ENCODE assay signal across 8 cellular contexts in genomic region chr1:42529724-42530161, GRCh38.
DNase-seq lines count a peak whose midpoint lies in the region; ATAC-seq lines count a peak whose summit lies in the region.

No MANE protein-coding gene starts in this region.

- DNase-seq in activated naive CD8-positive, alpha-beta T cell treated with anti-CD3 and anti-CD28 coated beads, Interleukin-2, amount 50 U/mL, for 24 hours, result peak; percentile 5
- DNase-seq in memory B cell (ENCODE audit: low spot score in 2 of 2), result no peak
- no peak for DNase-seq in NCI-H2196 (lab: John Stamatoyannopoulos, UW; ENCODE audit: unreplicated experiment)
- no peak for DNase-seq in NCI-H82 (lab: John Stamatoyannopoulos, UW)

- H3K4me1 Mint-ChIP-seq in IgD-negative memory B cell (peaks cover 0 to 10% (median 7%) of the 10 kb centered on the region in 3 donors), memory B cell (peaks cover 13% of the 10 kb centered on the region)
- H3K4me1 Mint-ChIP-seq in activated naive CD8-positive, alpha-beta T cell treated with anti-CD3 and anti-CD28 coated beads, Interleukin-2, amount 50 U/mL, for 24 hours, result peaks cover 8% of the 10 kb centered on the region

- peak overlapping the region in 3 of 10 experiments; percentile 0 to 23 (median 9); a peak in 2 of 20 replicates for H3K4me3 ChIP-seq in BLaER1 treated with 17β-estradiol and CSF1 and Interleukin-3, amounts not matched to agents 10 nM and 100 nM

- H3K4me3 Mint-ChIP-seq in IgD-negative memory B cell, result peak overlapping the region in 3 of 4 donors; percentile 54 to 88 (median 55)
- peak overlapping the region; percentile 59 for H3K4me3 Mint-ChIP-seq in activated naive CD8-positive, alpha-beta T cell treated with anti-CD3 and anti-CD28 coated beads, Interleukin-2, amount 50 U/mL, for 24 hours
- peak overlapping the region; percentile 73 for H3K4me3 Mint-ChIP-seq in memory B cell

- no peak overlapping the region for H3K9ac ChIP-seq in BLaER1 treated with 17β-estradiol and CSF1 and Interleukin-3, amounts not matched to agents 10 nM and 100 nM

- no peaks in the 10 kb centered on the region for H3K36me3 ChIP-seq in BLaER1 treated with 17β-estradiol and CSF1 and Interleukin-3, amounts not matched to agents 10 nM and 100 nM

- no peaks in the 10 kb centered on the region for H4K20me1 ChIP-seq in BLaER1 treated with 17β-estradiol and CSF1 and Interleukin-3, amounts not matched to agents 10 nM and 100 nM

- no peak overlapping the region for H3K27ac ChIP-seq in BLaER1 treated with 17β-estradiol and CSF1 and Interleukin-3, amounts not matched to agents 10 nM and 100 nM

- peak overlapping the region; percentile 43 to 83 (median 61) for H3K4me2 ChIP-seq in BLaER1 treated with 17β-estradiol and CSF1 and Interleukin-3, amounts not matched to agents 10 nM and 100 nM

- peaks cover 16% of the 10 kb centered on the region for H3K36me3 Mint-ChIP-seq in IgD-negative memory B cell
- peaks cover 6% of the 10 kb centered on the region for H3K36me3 Mint-ChIP-seq in activated naive CD8-positive, alpha-beta T cell treated with anti-CD3 and anti-CD28 coated beads, Interleukin-2, amount 50 U/mL, for 24 hours (ENCODE audit: low read depth)
- H3K36me3 Mint-ChIP-seq in memory B cell, result peaks cover 22% of the 10 kb centered on the region

- H3K9me3 Mint-ChIP-seq in IgD-negative memory B cell (peaks cover 0 to 8% (median 7%) of the 10 kb centered on the region in 3 donors), memory B cell (peaks cover 6% of the 10 kb centered on the region)
- no peaks in the 10 kb centered on the region for H3K9me3 Mint-ChIP-seq in activated naive CD8-positive, alpha-beta T cell treated with anti-CD3 and anti-CD28 coated beads, Interleukin-2, amount 50 U/mL, for 24 hours

- H3K9me3 ChIP-seq in BLaER1 treated with 17β-estradiol and CSF1 and Interleukin-3, amounts not matched to agents 10 nM and 100 nM (replicated peaks in 1 of 11), result peaks cover 0 to 23% (median 8%) of the 10 kb centered on the region in 11 experiments; a peak in 11 of 22 replicates

- H3K27me3 Mint-ChIP-seq in IgD-negative memory B cell, result no peaks in the 10 kb centered on the region
- no peaks in the 10 kb centered on the region for H3K27me3 Mint-ChIP-seq in activated naive CD8-positive, alpha-beta T cell treated with anti-CD3 and anti-CD28 coated beads, Interleukin-2, amount 50 U/mL, for 24 hours
- peaks cover 5% of the 10 kb centered on the region for H3K27me3 Mint-ChIP-seq in memory B cell

- peak; percentile 94 for ATAC-seq in activated naive CD8-positive, alpha-beta T cell treated with anti-CD3 and anti-CD28 coated beads, Interleukin-2, amount 50 U/mL, for 24 hours
- peak; percentile 37 for ATAC-seq in memory B cell (ENCODE audit: low read depth)
- ATAC-seq in HG03175 (IDR thresholded peaks at IDR 0.05; ENCODE audit: unreplicated experiment), result no peak
- no peak for ATAC-seq in HG02588 (IDR thresholded peaks at IDR 0.05; ENCODE audit: unreplicated experiment)

- no peaks in the 10 kb centered on the region for H3K27me3 ChIP-seq in BLaER1 treated with 17β-estradiol and CSF1 and Interleukin-3, amounts not matched to agents 10 nM and 100 nM

- peaks cover 6 to 11% (median 8%) of the 10 kb centered on the region in 10 experiments; a peak in 16 of 20 replicates for H3K4me1 ChIP-seq in BLaER1 treated with 17β-estradiol and CSF1 and Interleukin-3, amounts not matched to agents 10 nM and 100 nM

- peak overlapping the region in 1 of 3 donors; percentile 84 for H3K27ac Mint-ChIP-seq in IgD-negative memory B cell
- H3K27ac Mint-ChIP-seq in activated naive CD8-positive, alpha-beta T cell treated with anti-CD3 and anti-CD28 coated beads, Interleukin-2, amount 50 U/mL, for 24 hours, result peak overlapping the region; percentile 25
- peak overlapping the region; percentile 31 for H3K27ac Mint-ChIP-seq in memory B cell

Comparison
In these comparisons a context has a peak if more than half of its experiments do, and no peak if none do; other contexts are left out.
1. ATAC-seq: peak in activated naive CD8-positive, alpha-beta T cell treated with anti-CD3 and anti-CD28 coated beads, Interleukin-2, amount 50 U/mL, for 24 hours (single experiment) and memory B cell (single experiment); none in HG03175 (single experiment) and HG02588 (single experiment).
2. Peak in every context shown above with its lines, with median percentiles within 50 percentile points of each other: H3K4me3 Mint-ChIP-seq.